ENCODE assay signal across 16 cellular contexts in genomic region chr11:3916962-3917361, GRCh38.
DNase-seq lines count a peak whose midpoint lies in the region; ATAC-seq, FAIRE-seq and TF ChIP-seq lines count a peak whose summit lies in the region.
"Had no signal": no experiment of that assay in that cellular context is flagged by ENCODE, and none has a peak within 500 bp of the region (broad histone marks: within the 10 kb centered on the region; RNA-seq: fewer than 3 reads in every experiment).

No MANE protein-coding gene starts in this region.

- DNase-seq in COLO668 (lab: John Stamatoyannopoulos, UW; ENCODE audit: unreplicated experiment) (peak; percentile 26), Panc1 (ENCODE audit: low read depth, low spot score) (no peak), GM12878 (ENCODE audit: low read depth, low spot score) (no peak), small intestine (peak; percentile 47), DMS79 (lab: John Stamatoyannopoulos, UW) (no peak), CD1c-positive myeloid dendritic cell (ENCODE audit: extremely low spot score) (no peak), NCI-H1092 treated with DMSO at 0.1 percent for 48 hours (lab: John Stamatoyannopoulos, UW) (no peak)
- DNase-seq: activated effector memory CD4-positive, alpha-beta T cell treated with anti-CD3 and anti-CD28 coated beads, Interleukin-2, amount 50 U/mL, for 16 hours; cortex of kidney; NCI-H510A treated with DMSO at 0.1 percent for 48 hours; Right ventricle myocardium superior had no signal

- H3K36me3 ChIP-seq in Panc1 (ENCODE audit: control insufficient read depth, insufficient read depth, low read length) (no peaks in the 10 kb centered on the region), GM12878 (ENCODE audit: control insufficient read depth in 2 of 2, insufficient read depth in 2 of 2, low read length in 1 of 2) (no peaks in the 10 kb centered on the region), small intestine (ENCODE audit: control insufficient read depth in 2 of 2, insufficient read depth in 2 of 2, low read length in 2 of 2) (no peaks in the 10 kb centered on the region)

- ATAC-seq in Panc1 = peak; percentile 24; the same call in 1 of the 2 replicates
- peak; percentile 19; the same call in 2 of the 3 replicates for ATAC-seq in GM12878
- no peak for ATAC-seq in GM19463 (IDR thresholded peaks at IDR 0.05; ENCODE audit: unreplicated experiment)

- RAD21 ChIA-PET in GM12878 (lab: Charles Lee; ENCODE audit: unreplicated experiment) = interaction anchor here (0.9 to 2.1 kb wide), 2 partner anchors 16 to 21 kb away, joined by 4 to 9 read pairs; no protein-coding TSS in a partner anchor

- peaks cover 8% of the 10 kb centered on the region; the same call in 1 of the 2 replicates for H3K9me3 ChIP-seq in Panc1 (ENCODE audit: control insufficient read depth, insufficient read depth, low read depth, low read length)
- H3K9me3 ChIP-seq in GM12878 (replicated peaks; ENCODE audit: control insufficient read depth, insufficient read depth, low read length) = no peaks in the 10 kb centered on the region
- no peaks in the 10 kb centered on the region for H3K9me3 ChIP-seq in small intestine (ENCODE audit: control insufficient read depth, low read depth)

- no peak for TF ChIP-seq EP300 in GM12878 (IDR thresholded peaks at IDR 0.05; ENCODE audit: borderline replicate concordance in 1 of 2, control insufficient read depth in 1 of 2, low read depth in 2 of 2, low read length in 2 of 2)

- H3K27ac ChIP-seq in Panc1 (ENCODE audit: low read length) (no peak overlapping the region), GM12878 (ENCODE audit: control insufficient read depth, insufficient read depth) (no peak overlapping the region), small intestine (ENCODE audit: low read depth in 1 of 2, low read length in 1 of 2) (no peak overlapping the region)
- H3K27ac ChIP-seq: HL-60 had no signal

- TF ChIP-seq CTCF in Panc1 (IDR thresholded peaks at IDR 0.05) (no peak), GM12878 (IDR thresholded peaks at IDR 0.05 in 2 of 3, conservative IDR thresholded peaks at IDR 0.05 in 1 of 3; ENCODE audit: control insufficient read depth in 2 of 3, extremely low read depth in 1 of 3, insufficient read depth in 1 of 3, low read depth in 3 of 3, low read length in 3 of 3) (no peak)

- peaks cover 26% of the 10 kb centered on the region for H3K79me2 ChIP-seq in GM12878 (ENCODE audit: control insufficient read depth, insufficient read depth, low read length)

- in situ Hi-C loops in Panc1 (cut with HindIII; ENCODE audit: low pct_unique_long_range_greater_than_20kb, low sequenced_read_pairs) = no loop called here
- in situ Hi-C loops in GM12878 (cut with MboI) = no loop called here

- BruUV-seq in Panc1 (replicated peaks; lab: Mats Ljungman, UMichigan) (no TSS peak), GM12878 (replicated peaks; lab: Mats Ljungman, UMichigan) (no TSS peak)

- no peak for TF ChIP-seq POLR2A in GM12878 (IDR thresholded peaks at IDR 0.05; ENCODE audit: low read depth, low read length)

- H3K4me3 ChIP-seq in Panc1 (ENCODE audit: low read depth in 2 of 2, low read length in 2 of 2) (no peak overlapping the region), GM12878 (no peak overlapping the region), small intestine (ENCODE audit: low read depth in 1 of 2, low read length in 2 of 2) (no peak overlapping the region)
- H3K4me3 ChIP-seq: BLaER1 treated with 17β-estradiol and CSF1 and Interleukin-3, amounts not matched to agents 10 nM and 100 nM had no signal

- CTCF ChIA-PET in Panc1 (lab: Charles Lee) = interaction anchor here (0.7 kb wide), 1 partner anchor 66 kb away, joined by 7 read pairs; no protein-coding TSS in a partner anchor
- CTCF ChIA-PET in GM12878 (lab: Yijun Ruan, JAX) = interaction anchor here (0.7 to 1.5 kb wide), 3 partner anchors 10 to 977 kb away, joined by 3 to 6 read pairs (median 4); partner anchors contain the start of gene STIM1

- no peaks in the 10 kb centered on the region for H3K4me1 ChIP-seq in Panc1 (ENCODE audit: control insufficient read depth, insufficient read depth, low read length)
- H3K4me1 ChIP-seq in GM12878 (ENCODE audit: control insufficient read depth, insufficient read depth, low read length) = peaks cover 6% of the 10 kb centered on the region
- H3K4me1 ChIP-seq in small intestine (ENCODE audit: control insufficient read depth in 2 of 2, insufficient read depth in 1 of 2, low read depth in 1 of 2, low read length in 1 of 2) = peaks cover 0 to 9% of the 10 kb centered on the region in 2 donors

- WGBS in GM12878 (ENCODE audit: insufficient coverage, insufficient replicate concordance, low lambda C conversion rate, missing lambda C conversion rate) = 78% methylated on average over 3 of the region's 3 CpGs
- WGBS in small intestine, 3 donors = 24 to 56% (median 29%) methylated on average over 3 of the region's 3 CpGs

- no peak for FAIRE-seq in GM12878 (lab: Jason Lieb, UNC)
- FAIRE-seq in small intestine (lab: Jason Lieb, UNC) = no peak
- FAIRE-seq: frontal cortex, TTC549 had no signal

- intact Hi-C loops in Panc1 (cut with micrococcal nuclease; ENCODE audit: unreplicated experiment) (no loop called here), GM12878 (cut with micrococcal nuclease; ENCODE audit: unreplicated experiment) (no loop called here)

- H3K9ac ChIP-seq in GM12878 (ENCODE audit: control insufficient read depth, insufficient read depth, low read length) = no peak overlapping the region
- H3K9ac ChIP-seq: BLaER1 treated with 17β-estradiol and CSF1 and Interleukin-3, amounts not matched to agents 10 nM and 100 nM had no signal

- POLR2A ChIA-PET in Panc1 (lab: Charles Lee) (no interaction called here), GM12878 (lab: Charles Lee) (interaction anchor here (1.3 to 1.9 kb wide), 2 partner anchors 10 to 14 kb away, joined by 4 to 6 read pairs; no protein-coding TSS in a partner anchor)

- no peak for TF ChIP-seq RAD21 in GM12878 (IDR thresholded peaks at IDR 0.05; ENCODE audit: insufficient read depth, low read depth, low read length)

- H3K4me2 ChIP-seq in GM12878 (ENCODE audit: control insufficient read depth, insufficient read depth) = no peak overlapping the region

- no peaks in the 10 kb centered on the region for H4K20me1 ChIP-seq in GM12878 (ENCODE audit: control insufficient read depth, insufficient read depth)

- SMC1A ChIA-PET in GM12878 (lab: Charles Lee; ENCODE audit: uncharacterized antibody, unreplicated experiment) = interaction anchor here (1.1 to 3.8 kb wide), 11 partner anchors 8 to 68 kb away, joined by 3 to 13 read pairs (median 4); partner anchors contain the start of gene STIM1

- no peaks in the 10 kb centered on the region for H3K27me3 ChIP-seq in Panc1 (ENCODE audit: control insufficient read depth, insufficient read depth, low read length)
- H3K27me3 ChIP-seq in GM12878 (replicated peaks in 1 of 2; ENCODE audit: control insufficient read depth in 2 of 2, insufficient read depth in 2 of 2, low read length in 1 of 2) = no peaks in the 10 kb centered on the region
- no peaks in the 10 kb centered on the region for H3K27me3 ChIP-seq in small intestine (ENCODE audit: control insufficient read depth in 2 of 2, insufficient read depth in 2 of 2, low read length in 2 of 2)
- H3K27me3 ChIP-seq: BLaER1 treated with 17β-estradiol and CSF1 and Interleukin-3, amounts not matched to agents 10 nM and 100 nM had no signal

- no peak overlapping the region for H2AFZ ChIP-seq in GM12878 (ENCODE audit: control insufficient read depth, low read depth, low read length)

TF ChIP-seq in GM12878, 131 proteins besides CTCF, POLR2A, EP300 and RAD21:
- no peak for TF ChIP-seq PBX3 (IDR thresholded peaks at IDR 0.05; ENCODE audit: insufficient replicate concordance, low read depth, low read length)
- TF ChIP-seq, protein P1, sequence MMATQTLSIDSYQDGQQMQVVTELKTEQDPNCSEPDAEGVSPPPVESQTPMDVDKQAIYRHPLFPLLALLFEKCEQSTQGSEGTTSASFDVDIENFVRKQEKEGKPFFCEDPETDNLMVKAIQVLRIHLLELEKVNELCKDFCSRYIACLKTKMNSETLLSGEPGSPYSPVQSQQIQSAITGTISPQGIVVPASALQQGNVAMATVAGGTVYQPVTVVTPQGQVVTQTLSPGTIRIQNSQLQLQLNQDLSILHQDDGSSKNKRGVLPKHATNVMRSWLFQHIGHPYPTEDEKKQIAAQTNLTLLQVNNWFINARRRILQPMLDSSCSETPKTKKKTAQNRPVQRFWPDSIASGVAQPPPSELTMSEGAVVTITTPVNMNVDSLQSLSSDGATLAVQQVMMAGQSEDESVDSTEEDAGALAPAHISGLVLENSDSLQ (IDR thresholded peaks at IDR 0.05) = peak; percentile 24; the same call in 1 of the 2 replicates
TF ChIP-seq in GM12878: peak in this region for 1.

Comparison
In these comparisons a context has a peak if more than half of its experiments do, and no peak if none do; other contexts are left out.
1. DNase-seq: peak in COLO668 (single experiment) and small intestine (single experiment); none in Panc1 (single experiment), GM12878 (single experiment), DMS79 (single experiment), CD1c-positive myeloid dendritic cell (single experiment) and NCI-H1092 treated with DMSO at 0.1 percent for 48 hours (single experiment).